8 cellular contexts compared by ENCODE assay signal in genomic region chr13:50909605-50910482, GRCh38. TPM values are rescaled to one million over a fixed set of nuclear protein-coding genes. Genes with fewer than 3 reads are reported as not detected.
DNase-seq lines count a peak whose midpoint lies in the region; ATAC-seq, FAIRE-seq and TF ChIP-seq lines count a peak whose summit lies in the region.

A gene with protein sequence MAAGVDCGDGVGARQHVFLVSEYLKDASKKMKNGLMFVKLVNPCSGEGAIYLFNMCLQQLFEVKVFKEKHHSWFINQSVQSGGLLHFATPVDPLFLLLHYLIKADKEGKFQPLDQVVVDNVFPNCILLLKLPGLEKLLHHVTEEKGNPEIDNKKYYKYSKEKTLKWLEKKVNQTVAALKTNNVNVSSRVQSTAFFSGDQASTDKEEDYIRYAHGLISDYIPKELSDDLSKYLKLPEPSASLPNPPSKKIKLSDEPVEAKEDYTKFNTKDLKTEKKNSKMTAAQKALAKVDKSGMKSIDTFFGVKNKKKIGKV (plus strand): TSS chr13:50909791. CDS start chr13:50910077, 286 bp downstream.

- H3K4me3 Mint-ChIP-seq in H9 (peak within 1 kb of the TSS; percentile 82 to 88), progenitor cell of endocrine pancreas (ENCODE audit: low read depth) (peak within 1 kb of the TSS; percentile 83)
- H3K4me3 Mint-ChIP-seq in activated naive CD8-positive, alpha-beta T cell treated with anti-CD3 and anti-CD28 coated beads, Interleukin-2, amount 50 U/mL, for 24 hours: peak within 1 kb of the TSS; percentile 87

- FAIRE-seq in urothelium cell line (lab: Jason Lieb, UNC): no peak

- ATAC-seq in activated naive CD8-positive, alpha-beta T cell treated with anti-CD3 and anti-CD28 coated beads, Interleukin-2, amount 50 U/mL, for 24 hours: peak; percentile 84
- peak; percentile 70 to 94 (median 90) for ATAC-seq in heart left ventricle

- H3K27ac ChIP-seq in H9 (ENCODE audit: insufficient read length, low read depth, low read length) (no peak within 1 kb of the TSS), MM.1S (ENCODE audit: low read length) (peak within 1 kb of the TSS; percentile 83), heart left ventricle (peak within 1 kb of the TSS; percentile 76 to 93 (median 86))

- peak in 1 of 2 donors; percentile 55 for TF ChIP-seq POLR2A in heart left ventricle (IDR thresholded peaks at IDR 0.05)

- H2BK120ac ChIP-seq in H9 (ENCODE audit: low read depth, low read length, poor library complexity, severe bottlenecking): no peak within 1 kb of the TSS

- H3K27me3 Mint-ChIP-seq in H9 (ENCODE audit: low read depth) (no peaks in the 10 kb centered on the region; the same call in 1 of the 2 replicates), progenitor cell of endocrine pancreas (no peaks in the 10 kb centered on the region)
- H3K27me3 Mint-ChIP-seq in activated naive CD8-positive, alpha-beta T cell treated with anti-CD3 and anti-CD28 coated beads, Interleukin-2, amount 50 U/mL, for 24 hours: no peaks in the 10 kb centered on the region

- no peaks in the 10 kb centered on the region; the same call in 1 of the 2 replicates for H3K4me1 ChIP-seq in H9 (ENCODE audit: insufficient read depth, low read length)
- peaks cover 22% of the 10 kb centered on the region for H3K4me1 ChIP-seq in MM.1S (ENCODE audit: low read length)
- peaks cover 0 to 47% (median 31%) of the 10 kb centered on the region in 12 donors for H3K4me1 ChIP-seq in heart left ventricle

- no peaks in the 10 kb centered on the region for H3K9me3 ChIP-seq in H9 (ENCODE audit: control insufficient read depth, low read depth, low read length)
- no peaks in the 10 kb centered on the region for H3K9me3 ChIP-seq in MM.1S (replicated peaks; ENCODE audit: insufficient read depth, low read length)
- no peaks in the 10 kb centered on the region for H3K9me3 ChIP-seq in heart left ventricle

- H3K23me2 ChIP-seq in H9 (ENCODE audit: insufficient read length, low read depth, low read length, poor library complexity, severe bottlenecking): peaks cover 3% of the 10 kb centered on the region

- no peaks in the 10 kb centered on the region for H3K79me1 ChIP-seq in H9 (ENCODE audit: insufficient read depth, low read depth, low read length, poor library complexity, severe bottlenecking)

- H4K20me1 ChIP-seq in H9 (ENCODE audit: control insufficient read depth, insufficient read depth, insufficient read length) (no peaks in the 10 kb centered on the region), MM.1S (ENCODE audit: insufficient read depth, low read length) (no peaks in the 10 kb centered on the region)

- no peak within 1 kb of the TSS for H3T11ph ChIP-seq in H9 (ENCODE audit: low read length)

- H2BK20ac ChIP-seq in H9 (ENCODE audit: low read depth, low read length, poor library complexity, severe bottlenecking): no peak within 1 kb of the TSS

- peak within 1 kb of the TSS; percentile 4 to 96 (median 50); a peak in 4 of 7 replicates for H3K27ac Mint-ChIP-seq in H9
- peak within 1 kb of the TSS; percentile 88 for H3K27ac Mint-ChIP-seq in activated naive CD8-positive, alpha-beta T cell treated with anti-CD3 and anti-CD28 coated beads, Interleukin-2, amount 50 U/mL, for 24 hours
- peak within 1 kb of the TSS; percentile 96 for H3K27ac Mint-ChIP-seq in progenitor cell of endocrine pancreas

- H3K4ac ChIP-seq in H9 (ENCODE audit: low read depth, low read length): no peak within 1 kb of the TSS; the same call in 1 of the 2 replicates

- H3K79me2 ChIP-seq in H9 (ENCODE audit: insufficient read depth, low read length): peaks cover 3% of the 10 kb centered on the region; the same call in 1 of the 2 replicates
- H3K79me2 ChIP-seq in MM.1S (ENCODE audit: low read length): peaks cover 43% of the 10 kb centered on the region

- H3K18ac ChIP-seq in H9 (ENCODE audit: insufficient read length, low read depth, low read length): peak within 1 kb of the TSS; percentile 96

- no CpG with 5 or more reads among the region's 107 CpGs for WGBS in H9 (ENCODE audit: extremely low coverage, insufficient read length, low lambda C conversion rate)
- WGBS in heart left ventricle, 4 donors: 0 to 2% (median 0%) methylated on average over 18 to 107 of the region's 107 CpGs

- no peak within 1 kb of the TSS for H2BK5ac ChIP-seq in H9 (ENCODE audit: insufficient read length, low read length)

- DNase-seq in H9 (peak; percentile 78), MM.1S (peak; percentile 55), SW480 (ENCODE audit: low spot score) (peak; percentile 74), heart left ventricle (peak; percentile 63 to 88 (median 75)), progenitor cell of endocrine pancreas (ENCODE audit: low spot score, unreplicated experiment) (peak; percentile 69), urothelium cell line (ENCODE audit: low spot score) (peak; percentile 78)
- peak; percentile 78 for DNase-seq in activated naive CD8-positive, alpha-beta T cell treated with anti-CD3 and anti-CD28 coated beads, Interleukin-2, amount 50 U/mL, for 24 hours

- H3K4me3 ChIP-seq in GM08714 (ENCODE audit: low read length) (peak within 1 kb of the TSS; percentile 70), MM.1S (ENCODE audit: low read length) (peak within 1 kb of the TSS; percentile 83), heart left ventricle (peak within 1 kb of the TSS; percentile 70 to 88 (median 78))

- intact Hi-C loops in heart left ventricle (cut with DNase I): loop anchor here in 9 of 10 donors (2.0 to 10.0 kb wide), 21 partner anchors 103 to 1245 kb away; partner anchors contain the start of gene TRIM13 (in 2 of the 9)

- no peaks in the 10 kb centered on the region for H3K9me2 ChIP-seq in MM.1S (replicated peaks; ENCODE audit: insufficient read depth, low read length)

- H2BK15ac ChIP-seq in H9 (ENCODE audit: low read depth, low read length): no peak within 1 kb of the TSS

- H3K9me3 Mint-ChIP-seq in H9 (no peaks in the 10 kb centered on the region), progenitor cell of endocrine pancreas (ENCODE audit: low read depth) (no peaks in the 10 kb centered on the region)
- no peaks in the 10 kb centered on the region for H3K9me3 Mint-ChIP-seq in activated naive CD8-positive, alpha-beta T cell treated with anti-CD3 and anti-CD28 coated beads, Interleukin-2, amount 50 U/mL, for 24 hours

- no peak within 1 kb of the TSS for H2AK5ac ChIP-seq in H9 (ENCODE audit: insufficient read length, low read length)

- H2BK12ac ChIP-seq in H9 (ENCODE audit: insufficient read length, low read depth, low read length): no peak within 1 kb of the TSS

- H3K9ac ChIP-seq in H9 (ENCODE audit: extremely low read depth, insufficient read length, low read length) (peak within 1 kb of the TSS; percentile 76), MM.1S (ENCODE audit: low read length) (peak within 1 kb of the TSS; percentile 94)

- peaks cover 22% of the 10 kb centered on the region for H3F3A ChIP-seq in MM.1S (ENCODE audit: insufficient read depth, low read length)

- peak within 1 kb of the TSS; percentile 0 for H2AFZ ChIP-seq in H9 (ENCODE audit: low read length)
- peak within 1 kb of the TSS; percentile 75 for H2AFZ ChIP-seq in MM.1S (ENCODE audit: low read length)

- H3K36me3 ChIP-seq in MM.1S (replicated peaks; ENCODE audit: insufficient read depth, low read length): no peaks in the 10 kb centered on the region
- no peaks in the 10 kb centered on the region for H3K36me3 ChIP-seq in heart left ventricle

- no peak within 1 kb of the TSS for H3K23ac ChIP-seq in H9 (ENCODE audit: insufficient read length, low read depth, low read length)

- no peak within 1 kb of the TSS for H4K91ac ChIP-seq in H9 (ENCODE audit: insufficient read length, low read depth, low read length)

- H3K4me2 ChIP-seq in H9 (ENCODE audit: insufficient read depth, insufficient read length, low read length): peak within 1 kb of the TSS; percentile 61
- peak within 1 kb of the TSS; percentile 60 for H3K4me2 ChIP-seq in MM.1S (ENCODE audit: low read depth, low read length)

- no peak within 1 kb of the TSS for H4K8ac ChIP-seq in H9 (replicated peaks; ENCODE audit: insufficient read length, low read depth, low read length)

- H3K4me1 Mint-ChIP-seq in H9 (peaks cover 27 to 28% of the 10 kb centered on the region in 2 experiments), progenitor cell of endocrine pancreas (ENCODE audit: low read depth) (peaks cover 25% of the 10 kb centered on the region)
- H3K4me1 Mint-ChIP-seq in activated naive CD8-positive, alpha-beta T cell treated with anti-CD3 and anti-CD28 coated beads, Interleukin-2, amount 50 U/mL, for 24 hours: peaks cover 43% of the 10 kb centered on the region

- H3K14ac ChIP-seq in H9 (ENCODE audit: insufficient read depth, low read length): peak within 1 kb of the TSS; percentile 96

- H3K36me3 Mint-ChIP-seq in H9 (ENCODE audit: insufficient read depth in 1 of 3, low read depth in 3 of 3) (no peaks in the 10 kb centered on the region), progenitor cell of endocrine pancreas (ENCODE audit: insufficient read depth) (no peaks in the 10 kb centered on the region)
- H3K36me3 Mint-ChIP-seq in activated naive CD8-positive, alpha-beta T cell treated with anti-CD3 and anti-CD28 coated beads, Interleukin-2, amount 50 U/mL, for 24 hours (ENCODE audit: low read depth): peaks cover 2% of the 10 kb centered on the region

- H3K27me3 ChIP-seq in H9 (ENCODE audit: insufficient read depth, low read length) (no peaks in the 10 kb centered on the region), MM.1S (replicated peaks; ENCODE audit: insufficient read depth, low read length) (no peaks in the 10 kb centered on the region), heart left ventricle (no peaks in the 10 kb centered on the region)

- H3K56ac ChIP-seq in H9 (ENCODE audit: insufficient read length, low read depth, low read length): no peak within 1 kb of the TSS

- H4K5ac ChIP-seq in H9 (ENCODE audit: insufficient read length, low read depth, low read length): no peak within 1 kb of the TSS

- no peak for TF ChIP-seq CTCF in H9 (conservative IDR thresholded peaks at IDR 0.05)
- no peak for TF ChIP-seq CTCF in MM.1S (IDR thresholded peaks at IDR 0.05; ENCODE audit: low read length)
- peak in 2 of 12 donors; percentile 11 to 22 for TF ChIP-seq CTCF in heart left ventricle (IDR thresholded peaks at IDR 0.05)
- peak; percentile 23 for TF ChIP-seq CTCF in progenitor cell of endocrine pancreas (IDR thresholded peaks at IDR 0.05; ENCODE audit: unreplicated experiment)

RNA-seq across cellular contexts. Expression of the gene that starts here (rescaled TPM):
- 50.8 and 53.9 TPM in 2 replicates for total RNA-seq in H9 (2021)
- total RNA-seq in heart left ventricle: 10 to 100 TPM; 22.7 to 53.1 (median 43.4) TPM
- 10 to 100 TPM; 28.5 to 61.9 TPM for polyA plus RNA-seq in heart left ventricle
- total RNA-seq in progenitor cell of endocrine pancreas: 43.1 and 43.3 TPM in 2 replicates
